2 cellular contexts compared by ENCODE assay signal in genomic region chr2:7471185-7471584, GRCh38.
TF ChIP-seq lines count a peak whose summit lies in the region.

No MANE protein-coding gene starts in this region.

TF ChIP-seq in IMR-90, 13 proteins besides CTCF, POLR2A, EP300 and RAD21:
- no peak for TF ChIP-seq CHD1 (IDR thresholded peaks at IDR 0.05; ENCODE audit: low read depth, low read length)
- peak; percentile 56 for TF ChIP-seq CEBPB (IDR thresholded peaks at IDR 0.05; ENCODE audit: low read depth, low read length)
- no peak for TF ChIP-seq BHLHE40 (IDR thresholded peaks at IDR 0.05; ENCODE audit: low read depth, low read length)
- TF ChIP-seq MAZ (IDR thresholded peaks at IDR 0.05; ENCODE audit: borderline replicate concordance, low read depth, low read length): no peak

TF ChIP-seq in GM12878, 131 proteins besides CTCF, POLR2A, EP300 and RAD21:
- TF ChIP-seq GATAD2B (conservative IDR thresholded peaks at IDR 0.05; ENCODE audit: low read depth) (no peak), ATF7 (IDR thresholded peaks at IDR 0.05; ENCODE audit: low read depth) (peak; percentile 65)
